ENCODE assay signal across 27 cellular contexts in genomic region chr17:73838815-73839214, GRCh38.
DNase-seq lines count a peak whose midpoint lies in the region; TF ChIP-seq lines count a peak whose summit lies in the region.
"Had no signal": no experiment of that assay in that cellular context is flagged by ENCODE, and none has a peak within 500 bp of the region (broad histone marks: within the 10 kb centered on the region; RNA-seq: fewer than 3 reads in every experiment).

No MANE protein-coding gene starts in this region.

- H3K36me3 ChIP-seq in brain microvascular endothelial cell (replicated peaks), result no peaks in the 10 kb centered on the region
- H3K36me3 ChIP-seq: left ventricle myocardium inferior, neutrophil had no signal

- H3K4me3 Mint-ChIP-seq in neural crest cell, result no peak overlapping the region
- H3K4me3 Mint-ChIP-seq: activated CD4-positive, alpha-beta memory T cell treated with anti-CD3 and anti-CD28 coated beads, Interleukin-2, amount 10 ng/mL, durations not matched to agents 7 days and 5 days; activated T-helper 17 cell treated with anti-CD3 and anti-CD28 coated beads, Interleukin-2, amount 50 U/mL, for 72 hours; CD4-positive, alpha-beta T cell had no signal

- no peak for TF ChIP-seq CTCF in neural crest cell (conservative IDR thresholded peaks at IDR 0.05)
- TF ChIP-seq CTCF in brain microvascular endothelial cell (IDR thresholded peaks at IDR 0.05; ENCODE audit: low read depth, low read length, missing control alignments), result no peak

- peak; percentile 14 for DNase-seq in DMS153 treated with DMSO at 0.1 percent for 48 hours (lab: John Stamatoyannopoulos, UW; ENCODE audit: unreplicated experiment)
- DNase-seq in NCI-H1694 (lab: John Stamatoyannopoulos, UW), result peak; percentile 73
- peak; percentile 74 for DNase-seq in NCI-H524 treated with DMSO at 0.1 percent for 48 hours (lab: John Stamatoyannopoulos, UW)
- no peak for DNase-seq in neural crest cell (ENCODE audit: low read depth, low spot score)
- no peak for DNase-seq in brain microvascular endothelial cell
- DNase-seq in NK-92 (lab: John Stamatoyannopoulos, UW; ENCODE audit: unreplicated experiment), result no peak
- no peak for DNase-seq in SIG-M5 treated with dmso at 0.1 percent for 504 hours (lab: John Stamatoyannopoulos, UW; ENCODE audit: unreplicated experiment)
- DNase-seq: activated CD4-positive, alpha-beta memory T cell treated with anti-CD3 and anti-CD28 coated beads, Interleukin-2, amount 10 ng/mL, durations not matched to agents 7 days and 5 days; activated CD4-positive, alpha-beta T cell treated with anti-CD3 and anti-CD28 coated beads for 1 hour; activated CD8-positive, alpha-beta memory T cell treated with anti-CD3 and anti-CD28 coated beads, Interleukin-2, amount 50 U/mL, for 48 hours; activated naive CD4-positive, alpha-beta T cell treated with anti-CD3 and anti-CD28 coated beads, Interleukin-2, amount 50 U/mL, for 16 hours; amniotic stem cell; CD4-positive, alpha-beta T cell; DMS53; effector CD4-positive, alpha-beta T cell; GDM1; left ventricle myocardium inferior; mesendoderm; MM.1S; NCI-H187 treated with DMSO at 0.1 percent for 48 hours; NCI-H526 treated with DMSO at 0.1 percent for 48 hours; RPMI8226; stimulated activated naive CD4-positive, alpha-beta T cell had no signal

- no peaks in the 10 kb centered on the region for H3K36me3 Mint-ChIP-seq in neural crest cell (ENCODE audit: low read depth)

- H3K27me3 Mint-ChIP-seq in neural crest cell (ENCODE audit: low read depth), result peaks cover 11% of the 10 kb centered on the region
- H3K27me3 Mint-ChIP-seq: activated T-helper 17 cell treated with anti-CD3 and anti-CD28 coated beads, Interleukin-2, amount 50 U/mL, for 72 hours; CD4-positive, alpha-beta T cell had no signal

- H3K4me3 ChIP-seq in brain microvascular endothelial cell (ENCODE audit: low read depth, low read length), result no peak overlapping the region
- H3K4me3 ChIP-seq: K562, left ventricle myocardium inferior had no signal

- H3K27ac ChIP-seq in brain microvascular endothelial cell, result no peak overlapping the region
- H3K27ac ChIP-seq: left ventricle myocardium inferior, neutrophil had no signal

- no peaks in the 10 kb centered on the region for H3K27me3 ChIP-seq in brain microvascular endothelial cell (replicated peaks)

- in situ Hi-C loops in brain microvascular endothelial cell (cut with HindIII; ENCODE audit: low pct_ligation_motif_present, low sequenced_read_pairs), result no loop called here

- H3K27ac Mint-ChIP-seq in neural crest cell (ENCODE audit: unreplicated experiment), result peak overlapping the region; percentile 76
- H3K27ac Mint-ChIP-seq: activated CD4-positive, alpha-beta memory T cell treated with anti-CD3 and anti-CD28 coated beads, Interleukin-2, amount 10 ng/mL, durations not matched to agents 7 days and 5 days; activated T-helper 17 cell treated with anti-CD3 and anti-CD28 coated beads, Interleukin-2, amount 50 U/mL, for 72 hours; CD4-positive, alpha-beta T cell; progenitor cell of endocrine pancreas had no signal

- H3K4me1 Mint-ChIP-seq in neural crest cell, result peaks cover 8% of the 10 kb centered on the region

- peaks cover 2% of the 10 kb centered on the region for H3K9me3 Mint-ChIP-seq in neural crest cell

Comparison
In these comparisons a context has a peak if more than half of its experiments do, and no peak if none do; other contexts are left out.
1. DNase-seq: peak in DMS153 treated with DMSO at 0.1 percent for 48 hours (single experiment), NCI-H1694 (single experiment) and NCI-H524 treated with DMSO at 0.1 percent for 48 hours (single experiment); none in neural crest cell (single experiment), brain microvascular endothelial cell (single experiment), NK-92 (single experiment) and SIG-M5 treated with dmso at 0.1 percent for 504 hours (single experiment).